In the genomic region with DNA sequence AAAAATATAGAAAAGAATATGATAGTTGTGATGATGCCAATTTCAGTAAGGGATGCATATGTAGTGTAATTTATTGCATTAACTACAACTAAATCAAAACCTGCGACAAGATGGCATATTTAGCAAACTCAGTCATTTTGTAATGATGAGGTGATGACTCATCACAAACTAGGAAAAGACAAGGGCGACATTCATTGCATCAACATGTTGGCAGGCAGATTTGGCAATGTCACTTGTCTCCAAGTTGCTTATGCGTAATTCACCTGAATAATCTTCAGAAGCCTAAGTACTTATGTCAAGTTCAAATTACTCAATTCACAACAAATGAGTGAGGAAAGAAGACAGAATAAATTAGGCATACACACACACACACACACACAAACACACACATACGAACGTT, we compare ENCODE assay signal across 1 cellular context.
TF ChIP-seq lines count a peak whose summit lies in the region.

No MANE protein-coding gene starts in this region.

TF ChIP-seq in K562, 482 proteins besides CTCF, POLR2A, EP300 and RAD21 (continued from another document):
- TF ChIP-seq, protein P1, sequence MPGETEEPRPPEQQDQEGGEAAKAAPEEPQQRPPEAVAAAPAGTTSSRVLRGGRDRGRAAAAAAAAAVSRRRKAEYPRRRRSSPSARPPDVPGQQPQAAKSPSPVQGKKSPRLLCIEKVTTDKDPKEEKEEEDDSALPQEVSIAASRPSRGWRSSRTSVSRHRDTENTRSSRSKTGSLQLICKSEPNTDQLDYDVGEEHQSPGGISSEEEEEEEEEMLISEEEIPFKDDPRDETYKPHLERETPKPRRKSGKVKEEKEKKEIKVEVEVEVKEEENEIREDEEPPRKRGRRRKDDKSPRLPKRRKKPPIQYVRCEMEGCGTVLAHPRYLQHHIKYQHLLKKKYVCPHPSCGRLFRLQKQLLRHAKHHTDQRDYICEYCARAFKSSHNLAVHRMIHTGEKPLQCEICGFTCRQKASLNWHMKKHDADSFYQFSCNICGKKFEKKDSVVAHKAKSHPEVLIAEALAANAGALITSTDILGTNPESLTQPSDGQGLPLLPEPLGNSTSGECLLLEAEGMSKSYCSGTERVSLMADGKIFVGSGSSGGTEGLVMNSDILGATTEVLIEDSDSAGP (CRISPR knock-in tag; IDR thresholded peaks at IDR 0.05), result no peak
- TF ChIP-seq, protein P2, sequence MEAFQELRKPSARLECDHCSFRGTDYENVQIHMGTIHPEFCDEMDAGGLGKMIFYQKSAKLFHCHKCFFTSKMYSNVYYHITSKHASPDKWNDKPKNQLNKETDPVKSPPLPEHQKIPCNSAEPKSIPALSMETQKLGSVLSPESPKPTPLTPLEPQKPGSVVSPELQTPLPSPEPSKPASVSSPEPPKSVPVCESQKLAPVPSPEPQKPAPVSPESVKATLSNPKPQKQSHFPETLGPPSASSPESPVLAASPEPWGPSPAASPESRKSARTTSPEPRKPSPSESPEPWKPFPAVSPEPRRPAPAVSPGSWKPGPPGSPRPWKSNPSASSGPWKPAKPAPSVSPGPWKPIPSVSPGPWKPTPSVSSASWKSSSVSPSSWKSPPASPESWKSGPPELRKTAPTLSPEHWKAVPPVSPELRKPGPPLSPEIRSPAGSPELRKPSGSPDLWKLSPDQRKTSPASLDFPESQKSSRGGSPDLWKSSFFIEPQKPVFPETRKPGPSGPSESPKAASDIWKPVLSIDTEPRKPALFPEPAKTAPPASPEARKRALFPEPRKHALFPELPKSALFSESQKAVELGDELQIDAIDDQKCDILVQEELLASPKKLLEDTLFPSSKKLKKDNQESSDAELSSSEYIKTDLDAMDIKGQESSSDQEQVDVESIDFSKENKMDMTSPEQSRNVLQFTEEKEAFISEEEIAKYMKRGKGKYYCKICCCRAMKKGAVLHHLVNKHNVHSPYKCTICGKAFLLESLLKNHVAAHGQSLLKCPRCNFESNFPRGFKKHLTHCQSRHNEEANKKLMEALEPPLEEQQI (IDR thresholded peaks at IDR 0.05), result no peak
- peak; percentile 65; the same call in 1 of the 2 replicates for TF ChIP-seq MAFG (tag; conservative IDR thresholded peaks at IDR 0.05)
- peak; percentile 56 for TF ChIP-seq C11orf30 (IDR thresholded peaks at IDR 0.05; ENCODE audit: low read depth)
- no peak for TF ChIP-seq TAF7 (tag; IDR thresholded peaks at IDR 0.05)
- TF ChIP-seq RBM14 (IDR thresholded peaks at IDR 0.05; ENCODE audit: borderline replicate concordance, insufficient read depth, low read depth, low read length), result no peak
- TF ChIP-seq MAFK (IDR thresholded peaks at IDR 0.05; ENCODE audit: low read length), result peak; percentile 44
- no peak for TF ChIP-seq BRD9 (IDR thresholded peaks at IDR 0.05; ENCODE audit: low read depth, partially characterized antibody)
- no peak for TF ChIP-seq ZNF212 (CRISPR knock-in tag; IDR thresholded peaks at IDR 0.05)
- TF ChIP-seq, protein P3, sequence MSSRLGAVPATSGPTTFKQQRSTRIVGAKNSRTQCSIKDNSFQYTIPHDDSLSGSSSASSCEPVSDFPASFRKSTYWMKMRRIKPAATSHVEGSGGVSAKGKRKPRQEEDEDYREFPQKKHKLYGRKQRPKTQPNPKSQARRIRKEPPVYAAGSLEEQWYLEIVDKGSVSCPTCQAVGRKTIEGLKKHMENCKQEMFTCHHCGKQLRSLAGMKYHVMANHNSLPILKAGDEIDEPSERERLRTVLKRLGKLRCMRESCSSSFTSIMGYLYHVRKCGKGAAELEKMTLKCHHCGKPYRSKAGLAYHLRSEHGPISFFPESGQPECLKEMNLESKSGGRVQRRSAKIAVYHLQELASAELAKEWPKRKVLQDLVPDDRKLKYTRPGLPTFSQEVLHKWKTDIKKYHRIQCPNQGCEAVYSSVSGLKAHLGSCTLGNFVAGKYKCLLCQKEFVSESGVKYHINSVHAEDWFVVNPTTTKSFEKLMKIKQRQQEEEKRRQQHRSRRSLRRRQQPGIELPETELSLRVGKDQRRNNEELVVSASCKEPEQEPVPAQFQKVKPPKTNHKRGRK (tag; IDR thresholded peaks at IDR 0.05), result no peak
- no peak for TF ChIP-seq FOXP1 (CRISPR knock-in tag; IDR thresholded peaks at IDR 0.05)
- TF ChIP-seq MAFF (IDR thresholded peaks at IDR 0.05; ENCODE audit: low read length), result peak; percentile 26; the same call in 1 of the 2 replicates
- no peak for TF ChIP-seq NFE2L1 (tag; IDR thresholded peaks at IDR 0.05; ENCODE audit: borderline replicate concordance, low read depth)
- TF ChIP-seq PURB (CRISPR knock-in tag; IDR thresholded peaks at IDR 0.05; ENCODE audit: low read depth), result no peak
- no peak for TF ChIP-seq RB1 (IDR thresholded peaks at IDR 0.05; ENCODE audit: low read depth)
- TF ChIP-seq MXI1 (IDR thresholded peaks at IDR 0.05; ENCODE audit: low read depth, low read length), result no peak
- TF ChIP-seq, protein P4, sequence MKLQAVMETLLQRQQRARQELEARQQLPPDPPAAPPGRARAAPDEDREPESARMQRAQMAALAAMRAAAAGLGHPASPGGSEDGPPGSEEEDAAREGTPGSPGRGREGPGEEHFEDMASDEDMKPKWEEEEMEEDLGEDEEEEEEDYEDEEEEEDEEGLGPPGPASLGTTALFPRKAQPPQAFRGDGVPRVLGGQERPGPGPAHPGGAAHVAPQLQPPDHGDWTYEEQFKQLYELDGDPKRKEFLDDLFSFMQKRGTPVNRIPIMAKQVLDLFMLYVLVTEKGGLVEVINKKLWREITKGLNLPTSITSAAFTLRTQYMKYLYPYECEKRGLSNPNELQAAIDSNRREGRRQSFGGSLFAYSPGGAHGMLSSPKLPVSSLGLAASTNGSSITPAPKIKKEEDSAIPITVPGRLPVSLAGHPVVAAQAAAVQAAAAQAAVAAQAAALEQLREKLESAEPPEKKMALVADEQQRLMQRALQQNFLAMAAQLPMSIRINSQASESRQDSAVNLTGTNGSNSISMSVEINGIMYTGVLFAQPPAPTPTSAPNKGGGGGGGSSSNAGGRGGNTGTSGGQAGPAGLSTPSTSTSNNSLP (IDR thresholded peaks at IDR 0.05; ENCODE audit: borderline replicate concordance, low read depth, low read length), result no peak
- TF ChIP-seq BRF1 (IDR thresholded peaks at IDR 0.05; ENCODE audit: borderline replicate concordance, extremely low read depth, insufficient read length), result no peak
